In the genomic region with DNA sequence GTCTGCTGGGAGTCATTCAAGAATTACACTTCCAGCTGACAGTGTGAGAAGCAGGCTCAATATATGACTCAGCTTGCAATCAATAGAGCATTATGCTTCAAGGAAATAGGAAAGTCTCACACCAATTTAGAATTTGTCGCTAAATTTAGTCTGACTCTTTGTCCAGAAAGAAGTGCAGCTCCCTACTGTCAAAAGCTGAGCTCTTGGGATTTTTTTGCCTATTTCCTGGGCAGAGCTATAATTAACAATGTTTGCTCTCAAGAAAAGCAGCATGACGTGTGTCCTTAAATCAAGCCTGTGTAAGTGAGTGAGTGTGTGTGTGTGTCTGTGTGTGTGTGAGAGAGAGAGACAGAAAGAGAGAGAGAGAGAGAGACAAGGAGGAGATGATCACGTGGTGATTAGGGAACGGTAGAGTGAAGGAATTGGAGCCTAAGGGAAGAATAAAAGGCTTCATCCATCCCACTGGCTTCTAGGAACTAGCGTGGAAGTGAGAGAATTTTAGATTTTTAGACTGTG, we compare ENCODE assay signal across 11 cellular contexts. TPM values are rescaled to one million over a fixed set of nuclear protein-coding genes. Genes with fewer than 3 reads are reported as not detected.
DNase-seq lines count a peak whose midpoint lies in the region; ATAC-seq and TF ChIP-seq lines count a peak whose summit lies in the region.
"Had no signal": no experiment of that assay in that cellular context is flagged by ENCODE, and none has a peak within 500 bp of the region (broad histone marks: within the 10 kb centered on the region; RNA-seq: fewer than 3 reads in every experiment).

No MANE protein-coding gene starts in this region.

- H3K9me3 ChIP-seq in SK-N-MC (ENCODE audit: low read depth, low read length) (no peaks in the 10 kb centered on the region), right atrium auricular region (no peaks in the 10 kb centered on the region), upper lobe of right lung (no peaks in the 10 kb centered on the region)
- H3K9me3 ChIP-seq: A549, upper lobe of left lung had no signal

- ATAC-seq in upper lobe of right lung = peak; percentile 64
- ATAC-seq in GM19452 (IDR thresholded peaks at IDR 0.05; ENCODE audit: unreplicated experiment) = no peak
- ATAC-seq in GM21367 (IDR thresholded peaks at IDR 0.05; ENCODE audit: unreplicated experiment) = no peak
- ATAC-seq: A549 had no signal

- H3K9ac ChIP-seq in SK-N-MC (ENCODE audit: insufficient read length) = peak overlapping the region; percentile 13

- no peaks in the 10 kb centered on the region for H3K36me3 ChIP-seq in SK-N-MC (ENCODE audit: insufficient read depth, low read length)
- no peaks in the 10 kb centered on the region for H3K36me3 ChIP-seq in right atrium auricular region
- H3K36me3 ChIP-seq in upper lobe of right lung = no peaks in the 10 kb centered on the region
- H3K36me3 ChIP-seq: upper lobe of left lung had no signal

- H3K4me1 ChIP-seq in right atrium auricular region (peaks cover 0 to 18% of the 10 kb centered on the region in 2 donors), upper lobe of right lung (no peaks in the 10 kb centered on the region)
- H3K4me1 ChIP-seq: A549 had no signal

- no peak for TF ChIP-seq CTCF in right atrium auricular region (IDR thresholded peaks at IDR 0.05)
- TF ChIP-seq CTCF in upper lobe of right lung (IDR thresholded peaks at IDR 0.05) = no peak

- peak; percentile 41 for DNase-seq in NCI-H2196 (lab: John Stamatoyannopoulos, UW; ENCODE audit: unreplicated experiment)
- DNase-seq in NCI-H2196 treated with DMSO at 0.1 percent for 48 hours (lab: John Stamatoyannopoulos, UW; ENCODE audit: unreplicated experiment) = no peak
- no peak for DNase-seq in SK-N-MC (ENCODE audit: low read depth, low spot score)
- DNase-seq in right atrium auricular region (ENCODE audit: low spot score) = no peak
- DNase-seq in upper lobe of right lung = no peak
- DNase-seq in activated CD4-positive, CD25-positive, alpha-beta regulatory T cell treated with anti-CD3 and anti-CD28 coated beads, Interleukin-2, amount 50 U/mL, for 72 hours = no peak
- DNase-seq: upper lobe of left lung had no signal

- intact Hi-C loops in upper lobe of right lung (cut with DNase I) = no loop called here

- H3K27me3 ChIP-seq in right atrium auricular region (no peaks in the 10 kb centered on the region), upper lobe of right lung (no peaks in the 10 kb centered on the region)
- H3K27me3 ChIP-seq: upper lobe of left lung had no signal

- H3K27ac ChIP-seq in SK-N-MC (peak overlapping the region; percentile 80), right atrium auricular region (peak overlapping the region; percentile 33 to 36), upper lobe of right lung (no peak overlapping the region)
- H3K27ac ChIP-seq: A549, RWPE1, upper lobe of left lung had no signal

- H3K4me3 ChIP-seq in SK-N-MC = peak overlapping the region; percentile 59
- no peak overlapping the region for H3K4me3 ChIP-seq in right atrium auricular region
- H3K4me3 ChIP-seq in upper lobe of right lung = no peak overlapping the region
- H3K4me3 ChIP-seq: A549, upper lobe of left lung had no signal

RNA-seq across cellular contexts. Expression of a gene that starts 16.4 kb away (rescaled TPM):
- total RNA-seq in right atrium auricular region (1 to 10 TPM; 6.0 to 8.7 TPM), upper lobe of right lung (7.8 TPM)

RNA-seq across cellular contexts. Expression of a gene that starts 50.4 kb away (rescaled TPM):
- total RNA-seq in right atrium auricular region = 10 to 100 TPM; 16.5 to 24.8 TPM
- 40.8 TPM for total RNA-seq in upper lobe of right lung

RNA-seq across cellular contexts. Expression of a gene that starts 59.5 kb away (rescaled TPM):
- total RNA-seq in right atrium auricular region (10 to 100 TPM; 21.5 to 22.0 TPM), upper lobe of right lung (54.0 TPM)
